ENCODE assay signal across 8 cellular contexts in genomic region chr18:839224-840079, GRCh38. TPM values are rescaled to one million over a fixed set of nuclear protein-coding genes. Genes with fewer than 3 reads are reported as not detected.
DNase-seq lines count a peak whose midpoint lies in the region; ATAC-seq, FAIRE-seq and TF ChIP-seq lines count a peak whose summit lies in the region.

No MANE protein-coding gene starts in this region.

- no peak for FAIRE-seq in A549 (lab: Jason Lieb, UNC)
- peak; percentile 81 for FAIRE-seq in GM18507 (lab: Jason Lieb, UNC)

- H3K4me3 ChIP-seq in A549 (no peak overlapping the region), ascending aorta (no peak overlapping the region), smooth muscle cell (no peak overlapping the region)

- H3K36me3 ChIP-seq in ascending aorta (no peaks in the 10 kb centered on the region), smooth muscle cell (ENCODE audit: low read depth) (no peaks in the 10 kb centered on the region)

- DNase-seq in A549 (ENCODE audit: low read depth in 1 of 2, low spot score in 1 of 2) (peak; percentile 71 to 73), GM18507 (ENCODE audit: extremely low spot score, insufficient read length, low read depth) (peak; percentile 57), NCI-H1694 treated with DMSO at 0.1 percent for 48 hours (lab: John Stamatoyannopoulos, UW) (peak; percentile 39), T-helper 22 cell (ENCODE audit: low read depth) (peak; percentile 46), ascending aorta (ENCODE audit: low spot score in 2 of 2) (peak; percentile 19 to 92), hypothalamus (lab: John Stamatoyannopoulos, UW) (peak; percentile 12 to 92 (median 70)), smooth muscle cell (lab: John Stamatoyannopoulos, UW; ENCODE audit: unreplicated experiment) (peak; percentile 84)

- no peaks in the 10 kb centered on the region for H3F3A ChIP-seq in smooth muscle cell (ENCODE audit: low read depth)

- H3K4me2 ChIP-seq in A549 (peak overlapping the region; percentile 50; the same call in 2 of the 3 replicates), smooth muscle cell (peak overlapping the region; percentile 65)

- no peak for TF ChIP-seq POLR2A in A549 (IDR thresholded peaks at IDR 0.05; ENCODE audit: low read length)

- H3K4me1 ChIP-seq in A549 (no peaks in the 10 kb centered on the region), ascending aorta (peaks cover 0 to 5% of the 10 kb centered on the region in 2 donors), smooth muscle cell (ENCODE audit: low read depth) (no peaks in the 10 kb centered on the region)

- no peaks in the 10 kb centered on the region for H3K27me3 ChIP-seq in ascending aorta
- peaks cover 11% of the 10 kb centered on the region for H3K27me3 ChIP-seq in smooth muscle cell (ENCODE audit: low read depth)

- TF ChIP-seq EP300 in A549 (IDR thresholded peaks at IDR 0.05), result no peak

- POLR2A ChIA-PET in A549 (lab: Yijun Ruan, JAX), result no interaction called here

- H3K79me2 ChIP-seq in smooth muscle cell (ENCODE audit: low read depth), result no peaks in the 10 kb centered on the region

- H3K9me3 ChIP-seq in A549 (no peaks in the 10 kb centered on the region), ascending aorta (no peaks in the 10 kb centered on the region), smooth muscle cell (replicated peaks; ENCODE audit: low read depth) (no peaks in the 10 kb centered on the region)

- H3K27ac ChIP-seq in A549 (no peak overlapping the region), ascending aorta (no peak overlapping the region), smooth muscle cell (ENCODE audit: low read depth) (no peak overlapping the region)

- intact Hi-C loops in ascending aorta (cut with DNase I), result loop anchor here (2.0 to 5.0 kb wide), 2 partner anchors 97 to 217 kb away; no protein-coding TSS in a partner anchor

- TF ChIP-seq CTCF in A549 (IDR thresholded peaks at IDR 0.05) (peak; percentile 72), ascending aorta (IDR thresholded peaks at IDR 0.05) (peak; percentile 71 to 98 (median 98)), smooth muscle cell (IDR thresholded peaks at IDR 0.05; ENCODE audit: borderline replicate concordance, insufficient read depth, poor library complexity, severe bottlenecking) (peak; percentile 97)

- H2AFZ ChIP-seq in smooth muscle cell (ENCODE audit: low read depth), result peak overlapping the region; percentile 45

- CTCF ChIA-PET in A549 (lab: Yijun Ruan, JAX), result interaction anchor here (0.5 to 3.6 kb wide), 28 partner anchors 8 to 572 kb away, joined by 3 to 26 read pairs (median 4); partner anchors contain the start of genes ENOSF1 and THOC1

- ATAC-seq in A549 (peak; percentile 98 to 99), HG02943 (IDR thresholded peaks at IDR 0.05; ENCODE audit: low read depth, unreplicated experiment) (peak; percentile 99)

- no peaks in the 10 kb centered on the region for H4K20me1 ChIP-seq in smooth muscle cell (ENCODE audit: low read depth)

- 35% methylated on average over 8 of the region's 14 CpGs for WGBS in A549 (ENCODE audit: missing lambda C conversion rate)
- WGBS in smooth muscle cell (ENCODE audit: low lambda C conversion rate), result 24% methylated on average over 14 of the region's 14 CpGs

- H3K9ac ChIP-seq in smooth muscle cell (ENCODE audit: low read depth), result no peak overlapping the region

- peak; percentile 61 to 64; a peak in 4 of 5 replicates for TF ChIP-seq RAD21 in A549 (conservative IDR thresholded peaks at IDR 0.05 in 1 of 2, IDR thresholded peaks at IDR 0.05 in 1 of 2)

TF ChIP-seq in A549, 52 proteins besides CTCF, POLR2A, EP300 and RAD21:
- TF ChIP-seq SMC3 (IDR thresholded peaks at IDR 0.05) (peak; percentile 70), EHF (CRISPR knock-in tag; IDR thresholded peaks at IDR 0.05) (no peak)

RNA-seq across cellular contexts. Expression of gene YES1, which starts 27.4 kb away (rescaled TPM):
- polyA plus RNA-seq in A549 (2011; rRNA removed) (19.6 and 22.6 TPM in 2 replicates), A549 (2017; fragmentation: RNase III; extraction: RNeasy Plus Mini Kit Qiagen cat#74134 plus additional on column Dnase treatment) (31.0 to 32.5 TPM (median 32.1 TPM) in 3 replicates), smooth muscle cell (19.5 and 22.6 TPM in 2 replicates)
- polyA plus RNA-seq in A549 (2012; cell fraction: cytosol; rRNA removed), result 10.1 and 10.9 TPM in 2 replicates
- polyA plus RNA-seq in A549 (2012; cell fraction: nucleus; rRNA removed), result 4.5 and 5.5 TPM in 2 replicates
- polyA minus RNA-seq in A549 (2011; rRNA and poly(A)+ RNA removed), result 12.6 and 18.4 TPM in 2 replicates
- total RNA-seq in ascending aorta (30.5 TPM), smooth muscle cell (120 and 179 TPM in 2 replicates)
